30 cellular contexts compared by ENCODE assay signal in the genomic region with DNA sequence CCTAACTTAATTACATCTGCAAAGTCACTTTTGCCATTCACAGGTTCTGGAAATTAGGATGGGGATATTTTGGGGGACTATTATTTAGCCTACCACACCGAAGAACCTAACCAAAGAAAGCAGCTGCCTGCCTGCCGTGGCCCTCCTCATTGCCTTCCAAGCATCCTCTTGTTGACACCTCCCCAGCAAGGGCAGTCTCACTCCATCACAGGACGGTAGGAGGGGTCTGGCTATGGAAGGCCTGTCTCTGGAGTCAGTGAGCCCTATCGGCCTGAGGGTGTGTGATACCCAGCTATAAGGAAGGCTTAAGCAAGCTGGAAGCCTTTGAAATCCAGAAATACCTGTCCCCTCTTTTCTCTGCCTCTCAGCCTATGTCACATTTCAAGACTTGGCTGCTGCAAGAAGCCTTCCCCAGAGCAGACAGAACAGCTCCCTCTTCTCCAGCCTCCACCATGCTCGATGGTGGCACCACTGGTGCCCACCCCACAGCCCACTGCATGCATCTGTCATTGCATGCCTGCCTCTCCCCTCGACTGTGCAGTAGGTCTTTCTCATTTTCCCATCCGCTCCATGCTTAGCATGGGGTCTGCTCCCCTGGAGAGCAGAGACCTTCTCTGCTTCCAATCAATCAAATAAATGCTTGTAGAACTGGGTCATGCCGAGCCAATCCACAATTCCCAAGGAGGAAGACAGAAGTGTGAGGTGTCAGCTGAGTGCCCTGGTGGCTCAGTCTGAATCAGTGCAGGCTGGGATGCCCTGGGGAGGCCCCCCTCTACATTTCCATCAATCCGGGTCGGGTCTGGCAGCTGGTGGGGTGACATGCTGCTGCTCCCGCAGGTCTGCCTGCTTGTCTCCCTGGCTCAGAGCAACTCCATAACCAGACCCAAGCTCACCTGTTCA. TPM values are rescaled to one million over a fixed set of nuclear protein-coding genes. Genes with fewer than 3 reads are reported as not detected.
DNase-seq lines count a peak whose midpoint lies in the region; ATAC-seq, FAIRE-seq and TF ChIP-seq lines count a peak whose summit lies in the region.
"Had no signal": no experiment of that assay in that cellular context is flagged by ENCODE, and none has a peak within 500 bp of the region (broad histone marks: within the 10 kb centered on the region; RNA-seq: fewer than 3 reads in every experiment).

No MANE protein-coding gene starts in this region.

- ATAC-seq in lower lobe of right lung (no peak), upper lobe of right lung (no peak)

- H3K4me1 ChIP-seq in lower lobe of right lung (no peaks in the 10 kb centered on the region), upper lobe of right lung (no peaks in the 10 kb centered on the region)
- H3K4me1 ChIP-seq: Caco-2 had no signal

- no peak for TF ChIP-seq CTCF in bronchial epithelial cell (IDR thresholded peaks at IDR 0.05; ENCODE audit: insufficient read depth, low read length, severe bottlenecking)
- TF ChIP-seq CTCF in lower lobe of right lung (IDR thresholded peaks at IDR 0.05) = no peak
- no peak for TF ChIP-seq CTCF in upper lobe of right lung (IDR thresholded peaks at IDR 0.05)

- H3K4me3 ChIP-seq in bronchial epithelial cell (ENCODE audit: low read depth, low read length) (no peak overlapping the region), lower lobe of right lung (no peak overlapping the region), upper lobe of right lung (no peak overlapping the region)
- H3K4me3 ChIP-seq: BLaER1 treated with 17β-estradiol and CSF1 and Interleukin-3, amounts not matched to agents 10 nM and 100 nM; SJSA1 had no signal

- peak; percentile 33 for DNase-seq in activated effector memory CD4-positive, alpha-beta T cell treated with anti-CD3 and anti-CD28 coated beads, Interleukin-2, amount 50 U/mL, for 16 hours
- DNase-seq in activated effector memory CD4-positive, alpha-beta T cell treated with Interleukin-2 at 50 U/mL for 16 hours = no peak
- DNase-seq in bronchial epithelial cell (ENCODE audit: low read depth) (no peak), lower lobe of right lung (peak; percentile 19), upper lobe of right lung (peak; percentile 57), foreskin melanocyte (no peak), activated gamma-delta T cell treated with Interleukin-2 at 50 U/mL for 16 hours (no peak), iPS-NIHi11 (ENCODE audit: low spot score) (no peak)
- DNase-seq: ACHN; Caco-2; CD4-positive, alpha-beta memory T cell; DMS 273 treated with DMSO at 0.1 percent for 48 hours; H7; HFFc6; Karpas-422; MV-4-11; NCI-H1417; NCI-H1694 treated with DMSO at 0.1 percent for 48 hours; NCI-H2081 treated with DMSO at 0.1 percent for 48 hours; NCI-H2171 treated with DMSO at 0.1 percent for 48 hours; NCI-H524 treated with DMSO at 0.1 percent for 48 hours; NCI-H82 had no signal

- H3K36me3 ChIP-seq in bronchial epithelial cell (ENCODE audit: control insufficient read depth, insufficient read depth, low read length) (no peaks in the 10 kb centered on the region), lower lobe of right lung (no peaks in the 10 kb centered on the region), upper lobe of right lung (no peaks in the 10 kb centered on the region)
- H3K36me3 ChIP-seq: BLaER1 treated with 17β-estradiol and CSF1 and Interleukin-3, amounts not matched to agents 10 nM and 100 nM; SJSA1 had no signal

- no peak overlapping the region for H3K27ac ChIP-seq in lower lobe of right lung
- no peak overlapping the region for H3K27ac ChIP-seq in upper lobe of right lung
- H3K27ac ChIP-seq: 22Rv1; BLaER1 treated with 17β-estradiol and CSF1 and Interleukin-3, amounts not matched to agents 10 nM and 100 nM; SJSA1 had no signal

- peak; percentile 13 for FAIRE-seq in bronchial epithelial cell (lab: Jason Lieb, UNC)
- FAIRE-seq: G401.6, GM19239, RCC 7860 had no signal

- H3K9me3 ChIP-seq in lower lobe of right lung (no peaks in the 10 kb centered on the region), upper lobe of right lung (no peaks in the 10 kb centered on the region)
- H3K9me3 ChIP-seq: BLaER1 treated with 17β-estradiol and CSF1 and Interleukin-3, amounts not matched to agents 10 nM and 100 nM; Caco-2; SJSA1 had no signal

- intact Hi-C loops in lower lobe of right lung (cut with DNase I) (no loop called here), upper lobe of right lung (cut with DNase I) (no loop called here)

- peaks cover 2% of the 10 kb centered on the region for H3K27me3 ChIP-seq in bronchial epithelial cell (ENCODE audit: control insufficient read depth, insufficient read depth, low read length)
- H3K27me3 ChIP-seq in lower lobe of right lung (ENCODE audit: low read depth) = no peaks in the 10 kb centered on the region
- no peaks in the 10 kb centered on the region for H3K27me3 ChIP-seq in upper lobe of right lung
- H3K27me3 ChIP-seq: BLaER1 treated with 17β-estradiol and CSF1 and Interleukin-3, amounts not matched to agents 10 nM and 100 nM; SJSA1 had no signal

RNA-seq across cellular contexts. Expression of gene LOXL1, which starts 23.9 kb away (rescaled TPM):
- total RNA-seq in bronchial epithelial cell (5.3 and 7.2 TPM in 2 replicates), lower lobe of right lung (7.6 TPM), upper lobe of right lung (11.1 TPM)
- total RNA-seq: OCI-LY7 had no signal

RNA-seq across cellular contexts. Expression of gene TBC1D21, which starts 29.0 kb away (rescaled TPM):
- total RNA-seq in bronchial epithelial cell = not detected in 2 replicates
- total RNA-seq in lower lobe of right lung = not detected
- not detected for total RNA-seq in upper lobe of right lung
- total RNA-seq: Caco-2; CD4-positive, alpha-beta memory T cell; H7; HFFc6; M059J; OCI-LY7; SJSA1 had no signal

Comparison
In these comparisons a context has a peak if more than half of its experiments do, and no peak if none do; other contexts are left out.
1. DNase-seq: peak in activated effector memory CD4-positive, alpha-beta T cell treated with anti-CD3 and anti-CD28 coated beads, Interleukin-2, amount 50 U/mL, for 16 hours (single experiment), lower lobe of right lung (single experiment) and upper lobe of right lung (single experiment); none in activated effector memory CD4-positive, alpha-beta T cell treated with Interleukin-2 at 50 U/mL for 16 hours (single experiment), bronchial epithelial cell (single experiment), foreskin melanocyte (single experiment), activated gamma-delta T cell treated with Interleukin-2 at 50 U/mL for 16 hours (single experiment) and iPS-NIHi11 (single experiment).